In genomic region chr16:64364894-64365293, GRCh38 we compare ENCODE assay signal across 22 cellular contexts.
"Had no signal": no experiment of that assay in that cellular context is flagged by ENCODE, and none has a peak within 500 bp of the region (broad histone marks: within the 10 kb centered on the region; RNA-seq: fewer than 3 reads in every experiment).

No MANE protein-coding gene starts in this region.

- DNase-seq: cortex of kidney; dorsolateral prefrontal cortex; effector CD8-positive, alpha-beta T cell; foreskin keratinocyte; head of caudate nucleus; left colon; left ventricle myocardium superior; naive thymus-derived CD4-positive, alpha-beta T cell; nephron progenitor cell; posterior cingulate gyrus; spleen; stimulated activated CD4-positive, alpha-beta T cell treated with anti-CD3 and anti-CD28 coated beads, Interleukin-15, amount 100 ng/mL, for 24 hours; stimulated activated CD4-positive, alpha-beta T cell treated with anti-CD3 and anti-CD28 coated beads, Interleukin-1b, Interleukin-23, amount 100 ng/mL, for 48 hours; stimulated activated CD4-positive, alpha-beta T cell treated with anti-CD3 and anti-CD28 coated beads, Interleukin-4, amount 100 ng/mL, for 4 hours; stimulated activated naive B cell treated with anti-CD40 and anti-IgM and Interleukin-4, amounts not matched to agents 10 μg/mL and 1 μg/mL and 100 μg/mL, for 72 hours; stimulated activated naive CD8-positive, alpha-beta T cell treated with anti-CD3 and anti-CD28 coated beads, Interleukin-15, amount 100 ng/mL, for 72 hours; testis; upper lobe of right lung had no signal

- H3K4me2 ChIP-seq: hepatocyte had no signal

- ATAC-seq: foreskin keratinocyte; left colon; left ventricle myocardium superior; naive thymus-derived CD4-positive, alpha-beta T cell; sciatic nerve; stimulated activated naive B cell treated with anti-CD40 and anti-IgM and Interleukin-4, amounts not matched to agents 10 μg/mL and 1 μg/mL and 100 μg/mL, for 72 hours; stimulated activated naive CD8-positive, alpha-beta T cell treated with anti-CD3 and anti-CD28 coated beads, Interleukin-15, amount 100 ng/mL, for 72 hours; upper lobe of right lung had no signal

- H3K4me1 ChIP-seq: spleen, testis, tibial nerve, upper lobe of right lung, vagina had no signal

- H2AFZ ChIP-seq: hepatocyte had no signal

- H3K27ac ChIP-seq: dorsolateral prefrontal cortex, foreskin keratinocyte, hepatocyte, spleen, testis, tibial nerve, upper lobe of right lung, vagina had no signal

- H3K36me3 ChIP-seq: spleen, tibial nerve, upper lobe of right lung, vagina had no signal

- H3K9me3 ChIP-seq: spleen, testis, tibial nerve, upper lobe of right lung, vagina had no signal

- H3K27me3 ChIP-seq: dorsolateral prefrontal cortex, foreskin keratinocyte, hepatocyte, spleen, testis, tibial nerve, upper lobe of right lung, vagina had no signal

- H3K79me2 ChIP-seq: hepatocyte had no signal

- H3K4me3 ChIP-seq: dorsolateral prefrontal cortex, hepatocyte, spleen, testis, tibial nerve, upper lobe of right lung, vagina had no signal
